ENCODE assay signal across 28 cellular contexts in genomic region chr7:124351950-124352349, GRCh38.
DNase-seq lines count a peak whose midpoint lies in the region; ATAC-seq and TF ChIP-seq lines count a peak whose summit lies in the region.
"Had no signal": no experiment of that assay in that cellular context is flagged by ENCODE, and none has a peak within 500 bp of the region (broad histone marks: within the 10 kb centered on the region; RNA-seq: fewer than 3 reads in every experiment).

No MANE protein-coding gene starts in this region.

- no peaks in the 10 kb centered on the region for H3K36me3 ChIP-seq in right atrium auricular region
- H3K36me3 ChIP-seq in mesendoderm (ENCODE audit: control insufficient read depth, insufficient read depth, low read length): no peaks in the 10 kb centered on the region
- H3K36me3 ChIP-seq in stomach: no peaks in the 10 kb centered on the region
- H3K36me3 ChIP-seq: prostate gland, suprapubic skin, upper lobe of right lung had no signal

- no peaks in the 10 kb centered on the region for H3K27me3 ChIP-seq in right atrium auricular region
- no peaks in the 10 kb centered on the region for H3K27me3 ChIP-seq in mesendoderm (ENCODE audit: insufficient read depth, low read length, poor library complexity)
- no peaks in the 10 kb centered on the region for H3K27me3 ChIP-seq in stomach
- H3K27me3 ChIP-seq: suprapubic skin, upper lobe of right lung had no signal

- no peak overlapping the region for H2BK5ac ChIP-seq in mesendoderm (ENCODE audit: low read length)

- no peak overlapping the region for H4K8ac ChIP-seq in mesendoderm (ENCODE audit: low read depth, low read length)

- no peak for TF ChIP-seq EP300 in stomach (IDR thresholded peaks at IDR 0.05)

- no CpG with 5 or more reads among the region's 8 CpGs for WGBS in mesendoderm (ENCODE audit: extremely low coverage, insufficient coverage, low lambda C conversion rate)
- WGBS in stomach, 5 donors: 62 to 75% (median 67%) methylated on average over 8 of the region's 8 CpGs

- H3K56ac ChIP-seq in mesendoderm (ENCODE audit: low read length): no peak overlapping the region

- no peak for TF ChIP-seq POLR2A in stomach (IDR thresholded peaks at IDR 0.05)

- no peak overlapping the region for H3K4me2 ChIP-seq in mesendoderm (ENCODE audit: low read length)

- no peak overlapping the region for H2BK15ac ChIP-seq in mesendoderm (replicated peaks; ENCODE audit: low read depth)

- no peak overlapping the region for H3K4me3 Mint-ChIP-seq in glutamatergic neuron (ENCODE audit: unreplicated experiment)
- H3K4me3 Mint-ChIP-seq: activated CD8-positive, alpha-beta memory T cell treated with anti-CD3 and anti-CD28 coated beads, Interleukin-2, amount 10 ng/mL, durations not matched to agents 7 days and 5 days; activated naive CD8-positive, alpha-beta T cell treated with anti-CD3 and anti-CD28 coated beads for 36 hours; activated T-cell treated with anti-CD3 and anti-CD28 coated beads, Interleukin-2, amount 50 U/mL, for 4 hours; dendritic cell treated with granulocyte-macrophage colony-stimulating factor and Interleukin-4, amounts not matched to agents 40 ng/mL and 50 ng/mL, for 4 days; endodermal cell; IgD-negative memory B cell; stimulated activated memory B cell treated with anti-CD40 and anti-IgM and Interleukin-4, amounts not matched to agents 10 μg/mL and 1 μg/mL and 100 μg/mL, for 72 hours; T-helper 17 cell had no signal

- peaks cover 17% of the 10 kb centered on the region for H3K4me1 Mint-ChIP-seq in glutamatergic neuron (ENCODE audit: low read depth, unreplicated experiment)
- H3K4me1 Mint-ChIP-seq: activated CD8-positive, alpha-beta memory T cell treated with anti-CD3 and anti-CD28 coated beads, Interleukin-2, amount 10 ng/mL, durations not matched to agents 7 days and 5 days; activated naive CD8-positive, alpha-beta T cell treated with anti-CD3 and anti-CD28 coated beads for 36 hours; IgD-negative memory B cell; stimulated activated memory B cell treated with anti-CD40 and anti-IgM and Interleukin-4, amounts not matched to agents 10 μg/mL and 1 μg/mL and 100 μg/mL, for 72 hours; T-helper 17 cell had no signal

- H3K27me3 Mint-ChIP-seq in glutamatergic neuron (ENCODE audit: unreplicated experiment): no peaks in the 10 kb centered on the region
- H3K27me3 Mint-ChIP-seq: activated CD8-positive, alpha-beta memory T cell treated with anti-CD3 and anti-CD28 coated beads, Interleukin-2, amount 10 ng/mL, durations not matched to agents 7 days and 5 days; activated naive CD8-positive, alpha-beta T cell treated with anti-CD3 and anti-CD28 coated beads for 36 hours; dendritic cell treated with granulocyte-macrophage colony-stimulating factor and Interleukin-4, amounts not matched to agents 40 ng/mL and 50 ng/mL, for 4 days; IgD-negative memory B cell; stimulated activated memory B cell treated with anti-CD40 and anti-IgM and Interleukin-4, amounts not matched to agents 10 μg/mL and 1 μg/mL and 100 μg/mL, for 72 hours; T-helper 17 cell had no signal

- H2AK5ac ChIP-seq in mesendoderm (ENCODE audit: low read length): no peak overlapping the region

- no peak overlapping the region for H3K23ac ChIP-seq in mesendoderm (ENCODE audit: low read length)

- no peak overlapping the region for H4K5ac ChIP-seq in mesendoderm (ENCODE audit: low read length)

- H3K4me3 ChIP-seq in right atrium auricular region: no peak overlapping the region
- no peak overlapping the region for H3K4me3 ChIP-seq in mesendoderm (ENCODE audit: low read length)
- H3K4me3 ChIP-seq in stomach: no peak overlapping the region
- H3K4me3 ChIP-seq: prostate gland, suprapubic skin, upper lobe of right lung had no signal

- peaks cover 2% of the 10 kb centered on the region for H3K9me3 Mint-ChIP-seq in glutamatergic neuron (ENCODE audit: unreplicated experiment)
- H3K9me3 Mint-ChIP-seq: activated naive CD8-positive, alpha-beta T cell treated with anti-CD3 and anti-CD28 coated beads for 36 hours; endodermal cell; stimulated activated memory B cell treated with anti-CD40 and anti-IgM and Interleukin-4, amounts not matched to agents 10 μg/mL and 1 μg/mL and 100 μg/mL, for 72 hours had no signal

- intact Hi-C loops in Right ventricle myocardium inferior (cut with DNase I) (loop anchor here (10.0 kb wide), 1 partner anchor 167 kb away; no protein-coding TSS in a partner anchor), stomach (cut with DNase I; ENCODE audit: low total_unique reads) (no loop called here)

- DNase-seq in Right ventricle myocardium inferior (ENCODE audit: missing footprints): peak; percentile 2
- no peak for DNase-seq in right atrium auricular region (ENCODE audit: low spot score)
- no peak for DNase-seq in glutamatergic neuron
- peak; percentile 13 for DNase-seq in mesendoderm
- DNase-seq in stomach: no peak
- no peak for DNase-seq in mucosa of gallbladder (ENCODE audit: low spot score)
- DNase-seq in NCI-H526 (lab: John Stamatoyannopoulos, UW): no peak
- no peak for DNase-seq in NCI-H2107 (lab: John Stamatoyannopoulos, UW)
- DNase-seq: activated CD4-positive, CD25-positive, alpha-beta regulatory T cell; activated CD8-positive, alpha-beta memory T cell treated with anti-CD3 and anti-CD28 coated beads, Interleukin-2, amount 10 ng/mL, durations not matched to agents 7 days and 5 days; activated gamma-delta T cell; activated naive CD8-positive, alpha-beta T cell treated with anti-CD3 and anti-CD28 coated beads for 36 hours; activated T-cell treated with anti-CD3 and anti-CD28 coated beads, Interleukin-2, amount 50 U/mL, for 4 hours; aorta; Calu3; DMS79 treated with DMSO at 0.1 percent for 48 hours; endodermal cell; GOT3; left colon; NCI-H2171; stimulated activated CD4-positive, alpha-beta T cell treated with anti-CD3 and anti-CD28 coated beads, Interleukin-15, amount 100 ng/mL, for 24 hours; T-helper 17 cell; upper lobe of right lung had no signal

- H3K27ac Mint-ChIP-seq in glutamatergic neuron (ENCODE audit: unreplicated experiment): peak overlapping the region; percentile 24
- H3K27ac Mint-ChIP-seq: activated CD8-positive, alpha-beta memory T cell treated with anti-CD3 and anti-CD28 coated beads, Interleukin-2, amount 10 ng/mL, durations not matched to agents 7 days and 5 days; activated naive CD8-positive, alpha-beta T cell treated with anti-CD3 and anti-CD28 coated beads for 36 hours; dendritic cell treated with granulocyte-macrophage colony-stimulating factor and Interleukin-4, amounts not matched to agents 40 ng/mL and 50 ng/mL, for 4 days; endodermal cell; IgD-negative memory B cell; stimulated activated memory B cell treated with anti-CD40 and anti-IgM and Interleukin-4, amounts not matched to agents 10 μg/mL and 1 μg/mL and 100 μg/mL, for 72 hours; T-helper 17 cell had no signal

- H3K79me1 ChIP-seq in mesendoderm (ENCODE audit: low read length): no peaks in the 10 kb centered on the region

- peak; percentile 34 for ATAC-seq in Right ventricle myocardium inferior
- ATAC-seq: activated CD8-positive, alpha-beta memory T cell treated with anti-CD3 and anti-CD28 coated beads, Interleukin-2, amount 10 ng/mL, durations not matched to agents 7 days and 5 days; activated T-cell treated with anti-CD3 and anti-CD28 coated beads, Interleukin-2, amount 50 U/mL, for 4 hours; left colon; stimulated activated memory B cell treated with anti-CD40 and anti-IgM and Interleukin-4, amounts not matched to agents 10 μg/mL and 1 μg/mL and 100 μg/mL, for 72 hours; T-helper 17 cell; upper lobe of right lung had no signal

- no peak overlapping the region for H2BK120ac ChIP-seq in mesendoderm (ENCODE audit: low read depth, low read length)

- H3K27ac ChIP-seq in right atrium auricular region (no peak overlapping the region), mesendoderm (ENCODE audit: low read depth, low read length) (no peak overlapping the region), stomach (no peak overlapping the region)
- H3K27ac ChIP-seq: prostate gland, suprapubic skin, upper lobe of right lung had no signal

- no peak overlapping the region for H3K4ac ChIP-seq in mesendoderm (ENCODE audit: low read depth, low read length)

- H3K9me3 ChIP-seq in right atrium auricular region (no peaks in the 10 kb centered on the region), stomach (peaks cover 0 to 24% (median 5%) of the 10 kb centered on the region in 4 donors)
- H3K9me3 ChIP-seq: prostate gland, suprapubic skin, upper lobe of right lung had no signal

- no peak overlapping the region for H3K9ac ChIP-seq in mesendoderm (ENCODE audit: low read length)

- no peak for TF ChIP-seq CTCF in right atrium auricular region (IDR thresholded peaks at IDR 0.05)
- no peak for TF ChIP-seq CTCF in glutamatergic neuron (IDR thresholded peaks at IDR 0.05; ENCODE audit: partially characterized antibody, unreplicated experiment)
- TF ChIP-seq CTCF in stomach (IDR thresholded peaks at IDR 0.05): no peak

- H3K4me1 ChIP-seq in right atrium auricular region: peaks cover 0 to 4% of the 10 kb centered on the region in 2 donors
- H3K4me1 ChIP-seq in mesendoderm (ENCODE audit: control insufficient read depth, low read depth, low read length): no peaks in the 10 kb centered on the region
- H3K4me1 ChIP-seq in stomach: no peaks in the 10 kb centered on the region
- H3K4me1 ChIP-seq: prostate gland, suprapubic skin, upper lobe of right lung had no signal

- no peaks in the 10 kb centered on the region for H3K79me2 ChIP-seq in mesendoderm (ENCODE audit: control insufficient read depth, insufficient read depth, low read length)

- H3K18ac ChIP-seq in mesendoderm (ENCODE audit: low read length): no peak overlapping the region

- no peaks in the 10 kb centered on the region for H3K36me3 Mint-ChIP-seq in glutamatergic neuron (ENCODE audit: unreplicated experiment)
- H3K36me3 Mint-ChIP-seq: activated CD8-positive, alpha-beta memory T cell treated with anti-CD3 and anti-CD28 coated beads, Interleukin-2, amount 10 ng/mL, durations not matched to agents 7 days and 5 days; activated naive CD8-positive, alpha-beta T cell treated with anti-CD3 and anti-CD28 coated beads for 36 hours; IgD-negative memory B cell; stimulated activated memory B cell treated with anti-CD40 and anti-IgM and Interleukin-4, amounts not matched to agents 10 μg/mL and 1 μg/mL and 100 μg/mL, for 72 hours had no signal

Comparison
In these comparisons a context has a peak if more than half of its experiments do, and no peak if none do; other contexts are left out.
1. DNase-seq: peak in Right ventricle myocardium inferior (single experiment) and mesendoderm (single experiment); none in right atrium auricular region (single experiment), glutamatergic neuron (single experiment), stomach (single experiment), mucosa of gallbladder (single experiment), NCI-H526 (0 of 2) and NCI-H2107 (single experiment).